1 cellular context compared by ENCODE assay signal in the genomic region with DNA sequence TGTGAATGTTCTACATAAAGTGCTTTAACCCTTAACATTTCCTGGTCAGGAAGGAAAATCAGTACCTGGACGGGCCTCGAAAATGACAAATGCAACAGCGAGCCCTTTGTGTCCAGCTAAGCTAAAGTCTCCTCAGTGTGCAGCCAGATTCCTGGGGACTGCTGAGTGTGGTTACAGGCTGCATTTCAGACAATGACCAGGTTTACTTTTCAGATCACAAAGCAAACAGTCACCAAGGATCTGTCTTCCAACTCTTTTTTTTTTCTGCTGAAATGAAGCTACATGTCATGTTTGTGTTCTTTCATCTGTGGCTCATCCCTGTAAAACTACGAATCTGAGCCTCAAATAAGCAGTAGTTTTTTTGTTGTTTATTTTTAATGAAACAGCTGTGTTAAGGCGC.
TF ChIP-seq lines count a peak whose summit lies in the region.

No MANE protein-coding gene starts in this region.

TF ChIP-seq in HepG2, 621 proteins besides CTCF, POLR2A, EP300 and RAD21 (continued from another document):
- no peak for TF ChIP-seq ZNF766 (CRISPR knock-in tag; IDR thresholded peaks at IDR 0.05; ENCODE audit: borderline replicate concordance)
- TF ChIP-seq ZSCAN12 (CRISPR knock-in tag; IDR thresholded peaks at IDR 0.05) = no peak
- peak; percentile 53 for TF ChIP-seq GATAD2A (CRISPR knock-in tag; IDR thresholded peaks at IDR 0.05)
- TF ChIP-seq ZNF772 (CRISPR knock-in tag; IDR thresholded peaks at IDR 0.05) = peak; percentile 7; the same call in 1 of the 2 replicates
- TF ChIP-seq MTA1 (CRISPR knock-in tag; IDR thresholded peaks at IDR 0.05; ENCODE audit: borderline replicate concordance) = no peak
- 0 out of 2 replicates have a peak, but pooled peaks have one; percentile 20 for TF ChIP-seq THRA (CRISPR knock-in tag; IDR thresholded peaks at IDR 0.05; ENCODE audit: borderline replicate concordance)
- TF ChIP-seq NFE2 (CRISPR knock-in tag; IDR thresholded peaks at IDR 0.05) = no peak
- TF ChIP-seq ZNF687 (CRISPR knock-in tag; IDR thresholded peaks at IDR 0.05) = no peak
- TF ChIP-seq, protein P1, sequence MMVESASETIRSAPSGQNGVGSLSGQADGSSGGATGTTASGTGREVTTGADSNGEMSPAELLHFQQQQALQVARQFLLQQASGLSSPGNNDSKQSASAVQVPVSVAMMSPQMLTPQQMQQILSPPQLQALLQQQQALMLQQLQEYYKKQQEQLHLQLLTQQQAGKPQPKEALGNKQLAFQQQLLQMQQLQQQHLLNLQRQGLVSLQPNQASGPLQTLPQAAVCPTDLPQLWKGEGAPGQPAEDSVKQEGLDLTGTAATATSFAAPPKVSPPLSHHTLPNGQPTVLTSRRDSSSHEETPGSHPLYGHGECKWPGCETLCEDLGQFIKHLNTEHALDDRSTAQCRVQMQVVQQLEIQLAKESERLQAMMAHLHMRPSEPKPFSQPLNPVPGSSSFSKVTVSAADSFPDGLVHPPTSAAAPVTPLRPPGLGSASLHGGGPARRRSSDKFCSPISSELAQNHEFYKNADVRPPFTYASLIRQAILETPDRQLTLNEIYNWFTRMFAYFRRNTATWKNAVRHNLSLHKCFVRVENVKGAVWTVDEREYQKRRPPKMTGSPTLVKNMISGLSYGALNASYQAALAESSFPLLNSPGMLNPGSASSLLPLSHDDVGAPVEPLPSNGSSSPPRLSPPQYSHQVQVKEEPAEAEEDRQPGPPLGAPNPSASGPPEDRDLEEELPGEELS (CRISPR knock-in tag; IDR thresholded peaks at IDR 0.05) = peak; percentile 47; the same call in 1 of the 2 replicates
- 0 out of 2 replicates have a peak, but pooled peaks have one; percentile 31 for TF ChIP-seq IRF2 (CRISPR knock-in tag; IDR thresholded peaks at IDR 0.05)
- TF ChIP-seq SOX5 (CRISPR knock-in tag; IDR thresholded peaks at IDR 0.05; ENCODE audit: borderline replicate concordance) = peak; percentile 87
- no peak for TF ChIP-seq SNAPC2 (CRISPR knock-in tag; IDR thresholded peaks at IDR 0.05)
- TF ChIP-seq, protein P2, sequence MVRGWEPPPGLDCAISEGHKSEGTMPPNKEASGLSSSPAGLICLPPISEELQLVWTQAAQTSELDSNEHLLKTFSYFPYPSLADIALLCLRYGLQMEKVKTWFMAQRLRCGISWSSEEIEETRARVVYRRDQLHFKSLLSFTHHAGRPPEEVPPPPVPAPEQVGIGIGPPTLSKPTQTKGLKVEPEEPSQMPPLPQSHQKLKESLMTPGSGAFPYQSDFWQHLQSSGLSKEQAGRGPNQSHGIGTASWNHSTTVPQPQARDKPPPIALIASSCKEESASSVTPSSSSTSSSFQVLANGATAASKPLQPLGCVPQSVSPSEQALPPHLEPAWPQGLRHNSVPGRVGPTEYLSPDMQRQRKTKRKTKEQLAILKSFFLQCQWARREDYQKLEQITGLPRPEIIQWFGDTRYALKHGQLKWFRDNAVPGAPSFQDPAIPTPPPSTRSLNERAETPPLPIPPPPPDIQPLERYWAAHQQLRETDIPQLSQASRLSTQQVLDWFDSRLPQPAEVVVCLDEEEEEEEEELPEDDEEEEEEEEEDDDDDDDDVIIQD (CRISPR knock-in tag; IDR thresholded peaks at IDR 0.05; ENCODE audit: low read depth) = peak; percentile 70; the same call in 1 of the 2 replicates
- peak; percentile 42; the same call in 1 of the 2 replicates for TF ChIP-seq SALL1 (CRISPR knock-in tag; IDR thresholded peaks at IDR 0.05)
- peak; percentile 65 for TF ChIP-seq ZNF652 (CRISPR knock-in tag; IDR thresholded peaks at IDR 0.05; ENCODE audit: borderline replicate concordance, low read depth)
- TF ChIP-seq GTF2F1 (IDR thresholded peaks at IDR 0.05; ENCODE audit: low read length) = no peak
- peak; percentile 59 for TF ChIP-seq SOX13 (IDR thresholded peaks at IDR 0.05)
- TF ChIP-seq SOX13 (CRISPR knock-in tag; conservative IDR thresholded peaks at IDR 0.05 in 1 of 2, IDR thresholded peaks at IDR 0.05 in 1 of 2) = peak in 1 of 2 experiments; percentile 91; a peak in 2 of 4 replicates
- TF ChIP-seq NCOR1 (IDR thresholded peaks at IDR 0.05; ENCODE audit: borderline replicate concordance, low read length) = peak; percentile 19; the same call in 1 of the 2 replicates
- TF ChIP-seq, protein P3, sequence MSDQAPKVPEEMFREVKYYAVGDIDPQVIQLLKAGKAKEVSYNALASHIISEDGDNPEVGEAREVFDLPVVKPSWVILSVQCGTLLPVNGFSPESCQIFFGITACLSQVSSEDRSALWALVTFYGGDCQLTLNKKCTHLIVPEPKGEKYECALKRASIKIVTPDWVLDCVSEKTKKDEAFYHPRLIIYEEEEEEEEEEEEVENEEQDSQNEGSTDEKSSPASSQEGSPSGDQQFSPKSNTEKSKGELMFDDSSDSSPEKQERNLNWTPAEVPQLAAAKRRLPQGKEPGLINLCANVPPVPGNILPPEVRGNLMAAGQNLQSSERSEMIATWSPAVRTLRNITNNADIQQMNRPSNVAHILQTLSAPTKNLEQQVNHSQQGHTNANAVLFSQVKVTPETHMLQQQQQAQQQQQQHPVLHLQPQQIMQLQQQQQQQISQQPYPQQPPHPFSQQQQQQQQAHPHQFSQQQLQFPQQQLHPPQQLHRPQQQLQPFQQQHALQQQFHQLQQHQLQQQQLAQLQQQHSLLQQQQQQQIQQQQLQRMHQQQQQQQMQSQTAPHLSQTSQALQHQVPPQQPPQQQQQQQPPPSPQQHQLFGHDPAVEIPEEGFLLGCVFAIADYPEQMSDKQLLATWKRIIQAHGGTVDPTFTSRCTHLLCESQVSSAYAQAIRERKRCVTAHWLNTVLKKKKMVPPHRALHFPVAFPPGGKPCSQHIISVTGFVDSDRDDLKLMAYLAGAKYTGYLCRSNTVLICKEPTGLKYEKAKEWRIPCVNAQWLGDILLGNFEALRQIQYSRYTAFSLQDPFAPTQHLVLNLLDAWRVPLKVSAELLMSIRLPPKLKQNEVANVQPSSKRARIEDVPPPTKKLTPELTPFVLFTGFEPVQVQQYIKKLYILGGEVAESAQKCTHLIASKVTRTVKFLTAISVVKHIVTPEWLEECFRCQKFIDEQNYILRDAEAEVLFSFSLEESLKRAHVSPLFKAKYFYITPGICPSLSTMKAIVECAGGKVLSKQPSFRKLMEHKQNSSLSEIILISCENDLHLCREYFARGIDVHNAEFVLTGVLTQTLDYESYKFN (CRISPR knock-in tag; conservative IDR thresholded peaks at IDR 0.05) = peak; percentile 53; the same call in 1 of the 2 replicates
- TF ChIP-seq CREM (IDR thresholded peaks at IDR 0.05) = no peak
- no peak for TF ChIP-seq CREM (CRISPR knock-in tag; IDR thresholded peaks at IDR 0.05)
- no peak for TF ChIP-seq ZNF678 (CRISPR knock-in tag; IDR thresholded peaks at IDR 0.05)
- TF ChIP-seq ZNF263 (CRISPR knock-in tag; IDR thresholded peaks at IDR 0.05) = peak; percentile 24; the same call in 1 of the 2 replicates
- peak; percentile 68 for TF ChIP-seq BCL6 (CRISPR knock-in tag; IDR thresholded peaks at IDR 0.05)
